7 cellular contexts compared by ENCODE assay signal in genomic region chr1:36916542-36916941, GRCh38.
DNase-seq lines count a peak whose midpoint lies in the region; ATAC-seq, FAIRE-seq and TF ChIP-seq lines count a peak whose summit lies in the region.
"Not testable (repeated sequence)": the region's sequence is repeated elsewhere in the genome, so short reads cannot be mapped to it uniquely, and the experiment has no call there.

No MANE protein-coding gene starts in this region.

- H3K4me3 ChIP-seq in OCI-LY3 (ENCODE audit: low read length); HepG2 (replicated peaks in 1 of 3; ENCODE audit: insufficient read depth in 1 of 3, low read depth in 2 of 3, low read length in 3 of 3): not testable (repeated sequence)

- H3K4me1 ChIP-seq in H9 (ENCODE audit: insufficient read depth, low read length); HepG2 (ENCODE audit: insufficient read depth, low read length): not testable (repeated sequence)
- H3K4me1 ChIP-seq in OCI-LY3 (ENCODE audit: low read length), result peaks cover 13% of the 10 kb centered on the region

- H3K4ac ChIP-seq in H9 (ENCODE audit: low read depth, low read length), result not testable (repeated sequence)

- peaks cover 26 to 32% of the 10 kb centered on the region in 2 experiments for H3K9me3 Mint-ChIP-seq in H9
- H3K9me3 Mint-ChIP-seq in activated CD8-positive, alpha-beta memory T cell treated with anti-CD3 and anti-CD28 coated beads, Interleukin-2, amount 10 ng/mL, durations not matched to agents 7 days and 5 days (ENCODE audit: low read depth); osteocyte (ENCODE audit: unreplicated experiment): not testable (repeated sequence)

- not testable (repeated sequence) for H3K27me3 ChIP-seq in H9 (ENCODE audit: insufficient read depth, low read length); OCI-LY3 (ENCODE audit: low read depth, low read length)
- peaks cover 0 to 13% of the 10 kb centered on the region in 2 experiments; a peak in 3 of 5 replicates for H3K27me3 ChIP-seq in HepG2 (ENCODE audit: control insufficient read depth in 1 of 2, insufficient read depth in 2 of 2, low read length in 2 of 2)

- not testable (repeated sequence) for TF ChIP-seq POLR2A in HepG2 (IDR thresholded peaks at IDR 0.05; ENCODE audit: insufficient read depth in 1 of 2, low read depth in 2 of 2, low read length in 2 of 2)

- H2BK20ac ChIP-seq in H9 (ENCODE audit: low read depth, low read length, poor library complexity, severe bottlenecking), result not testable (repeated sequence)

- in situ Hi-C loops in HepG2 (cut with HindIII; ENCODE audit: extremely low pct_ligation_motif_present, low pct_unique_long_range_greater_than_20kb), result not testable (repeated sequence)

- not testable (repeated sequence) for H3K18ac ChIP-seq in H9 (ENCODE audit: insufficient read length, low read depth, low read length)

- not testable (repeated sequence) for H4K8ac ChIP-seq in H9 (replicated peaks; ENCODE audit: insufficient read length, low read depth, low read length)

- not testable (repeated sequence) for H4K91ac ChIP-seq in H9 (ENCODE audit: insufficient read length, low read depth, low read length)

- POLR2A ChIA-PET in HepG2 (lab: Yijun Ruan, JAX), result not testable (repeated sequence)

- H3K36me3 ChIP-seq in OCI-LY3 (replicated peaks; ENCODE audit: low read depth, low read length); HepG2 (replicated peaks in 1 of 2; ENCODE audit: control insufficient read depth in 1 of 2, insufficient read depth in 2 of 2, low read length in 2 of 2): not testable (repeated sequence)

- BruUV-seq in HepG2 (replicated peaks; lab: Mats Ljungman, UMichigan), result not testable (repeated sequence)

- not testable (repeated sequence) for H2BK120ac ChIP-seq in H9 (ENCODE audit: low read depth, low read length, poor library complexity, severe bottlenecking)

- FAIRE-seq in HepG2 (lab: Jason Lieb, UNC), result not testable (repeated sequence)

- H3T11ph ChIP-seq in H9 (ENCODE audit: low read length), result not testable (repeated sequence)

- H3K79me1 ChIP-seq in H9 (ENCODE audit: insufficient read depth, low read depth, low read length, poor library complexity, severe bottlenecking), result not testable (repeated sequence)

- WGBS in H9 (ENCODE audit: extremely low coverage, insufficient read length, low lambda C conversion rate), result no CpG with 5 or more reads among the region's 3 CpGs
- 11% methylated on average over 3 of the region's 3 CpGs for WGBS in HepG2 (ENCODE audit: low lambda C conversion rate)

- H3K56ac ChIP-seq in H9 (ENCODE audit: insufficient read length, low read depth, low read length), result not testable (repeated sequence)

- not testable (repeated sequence) for H3K79me2 ChIP-seq in H9 (ENCODE audit: insufficient read depth, low read length); OCI-LY3 (ENCODE audit: low read length); HepG2 (ENCODE audit: insufficient read depth, low read length)

- H2BK5ac ChIP-seq in H9 (ENCODE audit: insufficient read length, low read length), result not testable (repeated sequence)

- TF ChIP-seq EP300 in HepG2 (IDR thresholded peaks at IDR 0.05; ENCODE audit: low read depth in 2 of 2, low read length in 2 of 2); HepG2 (CRISPR knock-in tag; IDR thresholded peaks at IDR 0.05; ENCODE audit: borderline replicate concordance): not testable (repeated sequence)

- intact Hi-C loops in HepG2 (cut with micrococcal nuclease; ENCODE audit: unreplicated experiment), result not testable (repeated sequence)

- H2BK12ac ChIP-seq in H9 (ENCODE audit: insufficient read length, low read depth, low read length), result not testable (repeated sequence)

- not testable (repeated sequence) for H4K20me1 ChIP-seq in H9 (ENCODE audit: control insufficient read depth, insufficient read depth, insufficient read length); OCI-LY3 (ENCODE audit: insufficient read depth, low read length); HepG2 (ENCODE audit: insufficient read depth, low read length)

- peaks cover 15 to 30% of the 10 kb centered on the region in 2 experiments for H3K4me1 Mint-ChIP-seq in H9
- H3K4me1 Mint-ChIP-seq in activated CD8-positive, alpha-beta memory T cell treated with anti-CD3 and anti-CD28 coated beads, Interleukin-2, amount 10 ng/mL, durations not matched to agents 7 days and 5 days; osteocyte (ENCODE audit: unreplicated experiment): not testable (repeated sequence)

- not testable (repeated sequence) for ATAC-seq in activated CD8-positive, alpha-beta memory T cell treated with anti-CD3 and anti-CD28 coated beads, Interleukin-2, amount 10 ng/mL, durations not matched to agents 7 days and 5 days; HepG2

- DNase-seq in H9 (peak; percentile 10), ecto neural progenitor cell (ENCODE audit: low spot score) (peak; percentile 38), osteocyte (ENCODE audit: extremely low spot score, unreplicated experiment) (peak; percentile 51), ureter (ENCODE audit: low spot score) (peak; percentile 14)
- peak; percentile 18 for DNase-seq in activated CD8-positive, alpha-beta memory T cell treated with anti-CD3 and anti-CD28 coated beads, Interleukin-2, amount 10 ng/mL, durations not matched to agents 7 days and 5 days
- DNase-seq in HepG2 (ENCODE audit: low spot score), result not testable (repeated sequence)

- TF ChIP-seq CTCF in H9 (conservative IDR thresholded peaks at IDR 0.05); osteocyte (IDR thresholded peaks at IDR 0.05): not testable (repeated sequence)
- TF ChIP-seq CTCF in OCI-LY3 (IDR thresholded peaks at IDR 0.05; ENCODE audit: low read depth, low read length) (0 out of 2 replicates have a peak, but pooled peaks have one; percentile 10), HepG2 (CRISPR knock-in tag; IDR thresholded peaks at IDR 0.05) (0 out of 2 replicates have a peak, but pooled peaks have one; percentile 15)

- not testable (repeated sequence) for H2AFZ ChIP-seq in H9 (ENCODE audit: low read length); OCI-LY3 (ENCODE audit: low read depth, low read length); HepG2 (ENCODE audit: low read length)

- H3K9ac ChIP-seq in H9 (ENCODE audit: extremely low read depth, insufficient read length, low read length); OCI-LY3 (ENCODE audit: low read length); HepG2 (ENCODE audit: insufficient read depth, low read depth, low read length): not testable (repeated sequence)

- H3K23me2 ChIP-seq in H9 (ENCODE audit: insufficient read length, low read depth, low read length, poor library complexity, severe bottlenecking), result not testable (repeated sequence)

- peaks cover 7 to 19% (median 10%) of the 10 kb centered on the region in 3 experiments; a peak in 6 of 7 replicates for H3K36me3 Mint-ChIP-seq in H9 (ENCODE audit: insufficient read depth in 1 of 3, low read depth in 3 of 3)
- H3K36me3 Mint-ChIP-seq in activated CD8-positive, alpha-beta memory T cell treated with anti-CD3 and anti-CD28 coated beads, Interleukin-2, amount 10 ng/mL, durations not matched to agents 7 days and 5 days; osteocyte (ENCODE audit: unreplicated experiment): not testable (repeated sequence)

- not testable (repeated sequence) for H3K4me2 ChIP-seq in H9 (ENCODE audit: insufficient read depth, insufficient read length, low read length); OCI-LY3 (ENCODE audit: low read length); HepG2 (ENCODE audit: low read depth, low read length)

- not testable (repeated sequence) for H3K27ac ChIP-seq in H9 (ENCODE audit: insufficient read length, low read depth, low read length); OCI-LY3 (ENCODE audit: low read length); HepG2 (ENCODE audit: extremely low read length, insufficient read depth, low read length)

- H3K4me3 Mint-ChIP-seq in H9; activated CD8-positive, alpha-beta memory T cell treated with anti-CD3 and anti-CD28 coated beads, Interleukin-2, amount 10 ng/mL, durations not matched to agents 7 days and 5 days; osteocyte (ENCODE audit: unreplicated experiment): not testable (repeated sequence)

- not testable (repeated sequence) for H3K14ac ChIP-seq in H9 (ENCODE audit: insufficient read depth, low read length)

- H3K23ac ChIP-seq in H9 (ENCODE audit: insufficient read length, low read depth, low read length), result not testable (repeated sequence)

- not testable (repeated sequence) for H3K9me3 ChIP-seq in H9 (ENCODE audit: control insufficient read depth, low read depth, low read length); OCI-LY3 (ENCODE audit: insufficient read depth, low read length); HepG2 (ENCODE audit: low read length)

- CTCF ChIA-PET in activated CD8-positive, alpha-beta memory T cell treated with anti-CD3 and anti-CD28 coated beads, Interleukin-2, amount 10 ng/mL, durations not matched to agents 7 days and 5 days (lab: Charles Lee); HepG2 (lab: Yijun Ruan, JAX; ENCODE audit: low intra/inter-chr PET ratio, low total read pairs): not testable (repeated sequence)

- not testable (repeated sequence) for TF ChIP-seq RAD21 in HepG2 (CRISPR knock-in tag; IDR thresholded peaks at IDR 0.05)

- not testable (repeated sequence) for H3K27ac Mint-ChIP-seq in H9; activated CD8-positive, alpha-beta memory T cell treated with anti-CD3 and anti-CD28 coated beads, Interleukin-2, amount 10 ng/mL, durations not matched to agents 7 days and 5 days; osteocyte (ENCODE audit: unreplicated experiment)

- not testable (repeated sequence) for H2AK5ac ChIP-seq in H9 (ENCODE audit: insufficient read length, low read length)

- H2BK15ac ChIP-seq in H9 (ENCODE audit: low read depth, low read length), result not testable (repeated sequence)

- H3K27me3 Mint-ChIP-seq in H9 (ENCODE audit: low read depth), result peaks cover 13% of the 10 kb centered on the region
- not testable (repeated sequence) for H3K27me3 Mint-ChIP-seq in activated CD8-positive, alpha-beta memory T cell treated with anti-CD3 and anti-CD28 coated beads, Interleukin-2, amount 10 ng/mL, durations not matched to agents 7 days and 5 days; osteocyte (ENCODE audit: unreplicated experiment)

- H4K5ac ChIP-seq in H9 (ENCODE audit: insufficient read length, low read depth, low read length), result not testable (repeated sequence)
